Comparison of ENCODE assay signal across 1 cellular context in genomic region chr10:118407742-118408141, GRCh38.
TF ChIP-seq lines count a peak whose summit lies in the region.

No MANE protein-coding gene starts in this region.

TF ChIP-seq in WTC11, 78 proteins besides CTCF, POLR2A, EP300 and RAD21 (continued from another document):
- TF ChIP-seq ZNF425 (CRISPR knock-in tag; conservative IDR thresholded peaks at IDR 0.05) (no peak), GRHL2 (CRISPR knock-in tag; IDR thresholded peaks at IDR 0.05; ENCODE audit: insufficient replicate concordance, severe bottlenecking) (no peak)
